9 cellular contexts compared by ENCODE assay signal in genomic region chr5:157387683-157388093, GRCh38.
A peak's percentile ranks its signal among the peaks of the same experiment; 100 is the strongest.
DNase-seq lines count a peak whose midpoint lies in the region; ATAC-seq and TF ChIP-seq lines count a peak whose summit lies in the region.
"Had no signal": no experiment of that assay in that cellular context is flagged by ENCODE, and none has a peak within 500 bp of the region (broad histone marks: within the 10 kb centered on the region; RNA-seq: fewer than 3 reads in every experiment).

No MANE protein-coding gene starts in this region.

- 62% methylated on average over 3 of the region's 3 CpGs for WGBS in liver

- H3K27me3 ChIP-seq in liver (ENCODE audit: control insufficient read depth in 4 of 4, insufficient read depth in 4 of 4, low read length in 3 of 4) (no peaks in the 10 kb centered on the region), tibial artery (no peaks in the 10 kb centered on the region)
- H3K27me3 ChIP-seq: upper lobe of left lung had no signal

- TF ChIP-seq CTCF in brain (conservative IDR thresholded peaks at IDR 0.05) (no peak), liver (IDR thresholded peaks at IDR 0.05; ENCODE audit: low read depth, low read length, missing input control) (no peak), tibial artery (IDR thresholded peaks at IDR 0.05) (no peak)

- H3K9me3 ChIP-seq in liver (ENCODE audit: control insufficient read depth in 4 of 4, low read length in 3 of 4) (no peaks in the 10 kb centered on the region), tibial artery (no peaks in the 10 kb centered on the region)
- H3K9me3 ChIP-seq: upper lobe of left lung had no signal

- H3K4me1 Mint-ChIP-seq in activated CD4-positive, alpha-beta T cell treated with anti-CD3 and anti-CD28 coated beads, Interleukin-2, amount 10 ng/mL, durations not matched to agents 24 days and 14 days = peaks cover 27% of the 10 kb centered on the region
- peaks cover 39% of the 10 kb centered on the region for H3K4me1 Mint-ChIP-seq in brain

- ATAC-seq in GM18520 (IDR thresholded peaks at IDR 0.05; ENCODE audit: unreplicated experiment) = no peak

- H3K36me3 ChIP-seq in liver (ENCODE audit: control insufficient read depth in 4 of 4, insufficient read depth in 3 of 4, low read depth in 1 of 4, low read length in 3 of 4) (peaks cover 2 to 23% (median 13%) of the 10 kb centered on the region in 4 donors), tibial artery (peaks cover 8 to 22% (median 16%) of the 10 kb centered on the region in 3 donors)

- no peak overlapping the region for H3K4me3 ChIP-seq in liver (ENCODE audit: low read depth in 1 of 3, low read length in 3 of 3)
- H3K4me3 ChIP-seq in tibial artery = no peak overlapping the region
- H3K4me3 ChIP-seq: upper lobe of left lung had no signal

- peak overlapping the region; percentile 72 for H3K27ac Mint-ChIP-seq in activated CD4-positive, alpha-beta T cell treated with anti-CD3 and anti-CD28 coated beads, Interleukin-2, amount 10 ng/mL, durations not matched to agents 24 days and 14 days
- H3K27ac Mint-ChIP-seq in brain = peak overlapping the region; percentile 81 to 98 (median 87)

- no peaks in the 10 kb centered on the region for H3K4me1 ChIP-seq in liver (ENCODE audit: control insufficient read depth in 4 of 4, insufficient read depth in 4 of 4, low read length in 3 of 4)
- peaks cover 0 to 80% (median 28%) of the 10 kb centered on the region in 4 donors for H3K4me1 ChIP-seq in tibial artery
- H3K4me1 ChIP-seq: upper lobe of left lung had no signal

- H3K9ac ChIP-seq in liver (ENCODE audit: low read depth in 1 of 2, low read length in 2 of 2) = no peak overlapping the region

- no peak overlapping the region for H3K4me3 Mint-ChIP-seq in activated CD4-positive, alpha-beta T cell treated with anti-CD3 and anti-CD28 coated beads, Interleukin-2, amount 10 ng/mL, durations not matched to agents 24 days and 14 days
- peak overlapping the region in 4 of 5 experiments; percentile 14 to 55 (median 25) for H3K4me3 Mint-ChIP-seq in brain

- intact Hi-C loops in activated CD4-positive, alpha-beta T cell treated with anti-CD3 and anti-CD28 coated beads, Interleukin-2, amount 10 ng/mL, durations not matched to agents 24 days and 14 days (cut with micrococcal nuclease) = no loop called here
- intact Hi-C loops in tibial artery (cut with DNase I; ENCODE audit: low total_unique reads) = no loop called here

- no peak for TF ChIP-seq RAD21 in liver (IDR thresholded peaks at IDR 0.05)

- H3K9me3 Mint-ChIP-seq in activated CD4-positive, alpha-beta T cell treated with anti-CD3 and anti-CD28 coated beads, Interleukin-2, amount 10 ng/mL, durations not matched to agents 24 days and 14 days = no peaks in the 10 kb centered on the region
- no peaks in the 10 kb centered on the region for H3K9me3 Mint-ChIP-seq in brain

- H3K27ac ChIP-seq in liver (ENCODE audit: low read depth in 1 of 2, low read length in 2 of 2) (no peak overlapping the region), tibial artery (peak overlapping the region; percentile 89 to 92)
- H3K27ac ChIP-seq: upper lobe of left lung had no signal

- DNase-seq in activated CD4-positive, alpha-beta T cell treated with anti-CD3 and anti-CD28 coated beads, Interleukin-2, amount 10 ng/mL, durations not matched to agents 24 days and 14 days = no peak
- DNase-seq in activated CD4-positive, alpha-beta T cell treated with anti-CD3 and anti-CD28 coated beads for 4 hours = no peak
- DNase-seq in tibial artery (peak in 1 of 2 donors; percentile 63), NCI-H2227 treated with DMSO at 0.1 percent for 48 hours (lab: John Stamatoyannopoulos, UW) (no peak), NCI-H510A (lab: John Stamatoyannopoulos, UW) (no peak)
- DNase-seq: upper lobe of left lung had no signal

- no peaks in the 10 kb centered on the region for H3K27me3 Mint-ChIP-seq in activated CD4-positive, alpha-beta T cell treated with anti-CD3 and anti-CD28 coated beads, Interleukin-2, amount 10 ng/mL, durations not matched to agents 24 days and 14 days
- no peaks in the 10 kb centered on the region for H3K27me3 Mint-ChIP-seq in brain

- peaks cover 74% of the 10 kb centered on the region for H3K36me3 Mint-ChIP-seq in activated CD4-positive, alpha-beta T cell treated with anti-CD3 and anti-CD28 coated beads, Interleukin-2, amount 10 ng/mL, durations not matched to agents 24 days and 14 days (ENCODE audit: low read depth)
- peaks cover 69% of the 10 kb centered on the region for H3K36me3 Mint-ChIP-seq in brain

TF ChIP-seq in liver, 16 proteins besides CTCF, POLR2A, EP300 and RAD21:
- TF ChIP-seq FOXA1 (IDR thresholded peaks at IDR 0.05) = no peak
- TF ChIP-seq JUND (IDR thresholded peaks at IDR 0.05) = peak; percentile 51 to 54
- no peak for TF ChIP-seq NR2F2 (IDR thresholded peaks at IDR 0.05)
- TF ChIP-seq RXRA (IDR thresholded peaks at IDR 0.05) = no peak
- TF ChIP-seq ZBTB33 (IDR thresholded peaks at IDR 0.05) = no peak
- TF ChIP-seq, protein P1, sequence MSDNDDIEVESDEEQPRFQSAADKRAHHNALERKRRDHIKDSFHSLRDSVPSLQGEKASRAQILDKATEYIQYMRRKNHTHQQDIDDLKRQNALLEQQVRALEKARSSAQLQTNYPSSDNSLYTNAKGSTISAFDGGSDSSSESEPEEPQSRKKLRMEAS (IDR thresholded peaks at IDR 0.05) = no peak
- TF ChIP-seq HNF4A (conservative IDR thresholded peaks at IDR 0.05) = no peak
- TF ChIP-seq, protein P2, sequence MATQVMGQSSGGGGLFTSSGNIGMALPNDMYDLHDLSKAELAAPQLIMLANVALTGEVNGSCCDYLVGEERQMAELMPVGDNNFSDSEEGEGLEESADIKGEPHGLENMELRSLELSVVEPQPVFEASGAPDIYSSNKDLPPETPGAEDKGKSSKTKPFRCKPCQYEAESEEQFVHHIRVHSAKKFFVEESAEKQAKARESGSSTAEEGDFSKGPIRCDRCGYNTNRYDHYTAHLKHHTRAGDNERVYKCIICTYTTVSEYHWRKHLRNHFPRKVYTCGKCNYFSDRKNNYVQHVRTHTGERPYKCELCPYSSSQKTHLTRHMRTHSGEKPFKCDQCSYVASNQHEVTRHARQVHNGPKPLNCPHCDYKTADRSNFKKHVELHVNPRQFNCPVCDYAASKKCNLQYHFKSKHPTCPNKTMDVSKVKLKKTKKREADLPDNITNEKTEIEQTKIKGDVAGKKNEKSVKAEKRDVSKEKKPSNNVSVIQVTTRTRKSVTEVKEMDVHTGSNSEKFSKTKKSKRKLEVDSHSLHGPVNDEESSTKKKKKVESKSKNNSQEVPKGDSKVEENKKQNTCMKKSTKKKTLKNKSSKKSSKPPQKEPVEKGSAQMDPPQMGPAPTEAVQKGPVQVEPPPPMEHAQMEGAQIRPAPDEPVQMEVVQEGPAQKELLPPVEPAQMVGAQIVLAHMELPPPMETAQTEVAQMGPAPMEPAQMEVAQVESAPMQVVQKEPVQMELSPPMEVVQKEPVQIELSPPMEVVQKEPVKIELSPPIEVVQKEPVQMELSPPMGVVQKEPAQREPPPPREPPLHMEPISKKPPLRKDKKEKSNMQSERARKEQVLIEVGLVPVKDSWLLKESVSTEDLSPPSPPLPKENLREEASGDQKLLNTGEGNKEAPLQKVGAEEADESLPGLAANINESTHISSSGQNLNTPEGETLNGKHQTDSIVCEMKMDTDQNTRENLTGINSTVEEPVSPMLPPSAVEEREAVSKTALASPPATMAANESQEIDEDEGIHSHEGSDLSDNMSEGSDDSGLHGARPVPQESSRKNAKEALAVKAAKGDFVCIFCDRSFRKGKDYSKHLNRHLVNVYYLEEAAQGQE (IDR thresholded peaks at IDR 0.05) = no peak

Comparison
In these comparisons a context has a peak if more than half of its experiments do, and no peak if none do; other contexts are left out.
1. H3K27ac ChIP-seq: peak in tibial artery (2 of 2); none in liver (0 of 2).